ENCODE assay signal across 9 cellular contexts in genomic region chr1:15975358-15975804, GRCh38. TPM values are rescaled to one million over a fixed set of nuclear protein-coding genes. Genes with fewer than 3 reads are reported as not detected.
DNase-seq lines count a peak whose midpoint lies in the region; ATAC-seq and TF ChIP-seq lines count a peak whose summit lies in the region.
"Had no signal": no experiment of that assay in that cellular context is flagged by ENCODE, and none has a peak within 500 bp of the region (broad histone marks: within the 10 kb centered on the region; RNA-seq: fewer than 3 reads in every experiment).

No MANE protein-coding gene starts in this region.

- H3K4me3 Mint-ChIP-seq in T-helper 1 cell treated with Interleukin-12 subunit alpha and Interleukin-12 subunit beta and Interleukin-4 antibody, amounts not matched to agents 30 μg/mL and 1 μg/mL, for 36 hours: peak overlapping the region; percentile 81

- H3K27ac Mint-ChIP-seq in T-helper 1 cell treated with Interleukin-12 subunit alpha and Interleukin-12 subunit beta and Interleukin-4 antibody, amounts not matched to agents 30 μg/mL and 1 μg/mL, for 36 hours: peak overlapping the region; percentile 76

- H3K27me3 Mint-ChIP-seq in T-helper 1 cell treated with Interleukin-12 subunit alpha and Interleukin-12 subunit beta and Interleukin-4 antibody, amounts not matched to agents 30 μg/mL and 1 μg/mL, for 36 hours (ENCODE audit: low read depth): no peaks in the 10 kb centered on the region

- H3K27ac ChIP-seq in HUES6 (ENCODE audit: low read depth, low read length) (no peak overlapping the region), iPS-20b (ENCODE audit: low read length) (no peak overlapping the region), smooth muscle cell (ENCODE audit: low read depth) (peak overlapping the region; percentile 86)

- peaks cover 12% of the 10 kb centered on the region for H3K36me3 ChIP-seq in HUES6 (ENCODE audit: control insufficient read depth, insufficient read depth, low read length)
- peaks cover 13% of the 10 kb centered on the region for H3K36me3 ChIP-seq in iPS-20b (ENCODE audit: insufficient read depth, low read depth, low read length)
- H3K36me3 ChIP-seq in smooth muscle cell (ENCODE audit: low read depth): peaks cover 3% of the 10 kb centered on the region

- peaks cover 22% of the 10 kb centered on the region for H3K36me3 Mint-ChIP-seq in T-helper 1 cell treated with Interleukin-12 subunit alpha and Interleukin-12 subunit beta and Interleukin-4 antibody, amounts not matched to agents 30 μg/mL and 1 μg/mL, for 36 hours (ENCODE audit: low read depth)

- peak; percentile 59 for ATAC-seq in GM21423 (IDR thresholded peaks at IDR 0.05; ENCODE audit: unreplicated experiment)

- WGBS in smooth muscle cell (ENCODE audit: low lambda C conversion rate): 2% methylated on average over 22 of the region's 47 CpGs

- H3K4me1 Mint-ChIP-seq in T-helper 1 cell treated with Interleukin-12 subunit alpha and Interleukin-12 subunit beta and Interleukin-4 antibody, amounts not matched to agents 30 μg/mL and 1 μg/mL, for 36 hours (ENCODE audit: low read depth): peaks cover 31% of the 10 kb centered on the region

- H3K27me3 ChIP-seq in HUES6 (ENCODE audit: control insufficient read depth, insufficient read depth, low read length) (no peaks in the 10 kb centered on the region), iPS-20b (ENCODE audit: insufficient read depth, low read length) (no peaks in the 10 kb centered on the region), smooth muscle cell (ENCODE audit: low read depth) (no peaks in the 10 kb centered on the region)

- no peaks in the 10 kb centered on the region for H3K9me3 Mint-ChIP-seq in T-helper 1 cell treated with Interleukin-12 subunit alpha and Interleukin-12 subunit beta and Interleukin-4 antibody, amounts not matched to agents 30 μg/mL and 1 μg/mL, for 36 hours

- TF ChIP-seq CTCF in smooth muscle cell (IDR thresholded peaks at IDR 0.05; ENCODE audit: borderline replicate concordance, insufficient read depth, poor library complexity, severe bottlenecking): peak; percentile 14

- 0 out of 2 replicates have a peak, but pooled peaks cover 5% of the 10 kb centered on the region for H3K4me1 ChIP-seq in HUES6 (ENCODE audit: control insufficient read depth, insufficient read depth, low read length)
- peaks cover 3% of the 10 kb centered on the region; the same call in 1 of the 2 replicates for H3K4me1 ChIP-seq in iPS-20b (ENCODE audit: insufficient read depth, low read length)
- H3K4me1 ChIP-seq in smooth muscle cell (ENCODE audit: low read depth): peaks cover 9% of the 10 kb centered on the region

- no peaks in the 10 kb centered on the region; the same call in 1 of the 2 replicates for H3K9me3 ChIP-seq in HUES6 (ENCODE audit: control insufficient read depth, insufficient read depth, low read depth, low read length)
- no peaks in the 10 kb centered on the region for H3K9me3 ChIP-seq in iPS-20b (ENCODE audit: insufficient read depth, low read depth, low read length)
- no peaks in the 10 kb centered on the region for H3K9me3 ChIP-seq in smooth muscle cell (replicated peaks; ENCODE audit: low read depth)

- H3K4me3 ChIP-seq in HUES6 (ENCODE audit: low read depth, low read length): peak overlapping the region; percentile 94
- H3K4me3 ChIP-seq in iPS-20b (ENCODE audit: low read length): peak overlapping the region; percentile 89
- H3K4me3 ChIP-seq in smooth muscle cell: peak overlapping the region; percentile 95

- H4K20me1 ChIP-seq in smooth muscle cell (ENCODE audit: low read depth): peaks cover 24% of the 10 kb centered on the region

- H3K79me2 ChIP-seq in smooth muscle cell (ENCODE audit: low read depth): peaks cover 37% of the 10 kb centered on the region

- peak overlapping the region; percentile 93 for H3K4me2 ChIP-seq in smooth muscle cell

- H2AFZ ChIP-seq in smooth muscle cell (ENCODE audit: low read depth): no peak overlapping the region

- H3K9ac ChIP-seq in HUES6 (ENCODE audit: low read length): peak overlapping the region; percentile 67
- peak overlapping the region; percentile 72; the same call in 1 of the 2 replicates for H3K9ac ChIP-seq in iPS-20b (ENCODE audit: low read depth, low read length)
- peak overlapping the region; percentile 96 for H3K9ac ChIP-seq in smooth muscle cell (ENCODE audit: low read depth)

- DNase-seq in DMS79 treated with DMSO at 0.1 percent for 48 hours (lab: John Stamatoyannopoulos, UW) (peak; percentile 35), astrocyte of the hippocampus (ENCODE audit: low read depth, low spot score) (peak; percentile 77), smooth muscle cell (lab: John Stamatoyannopoulos, UW; ENCODE audit: unreplicated experiment) (no peak), NCI-H1436 treated with DMSO at 0.1 percent for 48 hours (lab: John Stamatoyannopoulos, UW) (no peak)

- H3F3A ChIP-seq in smooth muscle cell (ENCODE audit: low read depth): no peaks in the 10 kb centered on the region

RNA-seq across cellular contexts. Expression of gene ZBTB17, which starts 0.5 kb away (rescaled TPM):
- 19.6 and 29.4 TPM in 2 replicates for total RNA-seq in smooth muscle cell
- 42.5 and 43.0 TPM in 2 replicates for polyA plus RNA-seq in smooth muscle cell

RNA-seq across cellular contexts. Expression of gene SRARP, which starts 28.7 kb away (rescaled TPM):
- total RNA-seq in smooth muscle cell: not detected in 2 replicates
- not detected in 2 replicates for polyA plus RNA-seq in smooth muscle cell
- total RNA-seq: renal cortical epithelial cell had no signal

RNA-seq across cellular contexts. Expression of gene HSPB7, which starts 42.5 kb away (rescaled TPM):
- 18.1 and 23.0 TPM in 2 replicates for total RNA-seq in smooth muscle cell
- polyA plus RNA-seq in smooth muscle cell: 80.5 and 82.8 TPM in 2 replicates

RNA-seq across cellular contexts. Expression of gene CLCNKA, which starts 46.5 kb away (rescaled TPM):
- total RNA-seq in smooth muscle cell: not detected in 2 replicates
- polyA plus RNA-seq in smooth muscle cell: 0.46 TPM in 1 of 2 replicates, not detected in the other

Comparison
In these comparisons a context has a peak if more than half of its experiments do, and no peak if none do; other contexts are left out.
1. DNase-seq: peak in DMS79 treated with DMSO at 0.1 percent for 48 hours (single experiment) and astrocyte of the hippocampus (single experiment); none in smooth muscle cell (single experiment) and NCI-H1436 treated with DMSO at 0.1 percent for 48 hours (single experiment).
2. Peak in every context shown above with its lines, with median percentiles within 50 percentile points of each other: H3K4me3 ChIP-seq and H3K9ac ChIP-seq.